12 cellular contexts compared by ENCODE assay signal in the genomic region with DNA sequence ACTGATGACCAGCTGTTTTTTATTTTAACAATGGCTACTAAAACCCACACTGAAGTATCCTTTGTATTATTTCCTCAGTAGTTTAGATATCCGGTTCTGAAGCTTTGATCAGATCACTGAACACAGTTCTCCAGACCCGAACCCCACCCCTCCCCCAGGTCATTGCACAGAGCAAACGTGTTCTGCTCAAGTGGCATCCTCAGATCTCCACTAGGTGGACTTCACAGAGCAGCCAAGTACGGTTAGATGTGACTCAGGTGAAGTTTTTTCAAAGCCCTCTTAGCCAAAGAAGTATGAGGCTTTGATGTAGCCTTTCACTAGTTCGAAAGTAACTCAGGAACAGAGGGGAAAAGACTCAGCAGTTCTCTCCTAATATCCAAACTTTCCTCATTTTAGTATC.
A peak's percentile ranks its signal among the peaks of the same experiment; 100 is the strongest.
DNase-seq lines count a peak whose midpoint lies in the region.
"Had no signal": no experiment of that assay in that cellular context is flagged by ENCODE, and none has a peak within 500 bp of the region (broad histone marks: within the 10 kb centered on the region; RNA-seq: fewer than 3 reads in every experiment).

No MANE protein-coding gene starts in this region.

- H3K4me2 ChIP-seq in skeletal muscle satellite cell (ENCODE audit: low read length) = peak overlapping the region; percentile 29

- peaks cover 6% of the 10 kb centered on the region for H3K4me1 ChIP-seq in skeletal muscle satellite cell (ENCODE audit: control insufficient read depth, insufficient read depth, low read length)

- H3K27me3 Mint-ChIP-seq in activated CD4-positive, alpha-beta T cell treated with anti-CD3 and anti-CD28 coated beads, Interleukin-2, amount 10 ng/mL, durations not matched to agents 24 days and 14 days = no peaks in the 10 kb centered on the region

- no peak overlapping the region for H3K4me3 ChIP-seq in skeletal muscle satellite cell (ENCODE audit: low read length)
- H3K4me3 ChIP-seq: lung had no signal

- intact Hi-C loops in activated CD4-positive, alpha-beta T cell treated with anti-CD3 and anti-CD28 coated beads, Interleukin-2, amount 10 ng/mL, durations not matched to agents 24 days and 14 days (cut with micrococcal nuclease) = loop anchor here (5.0 kb wide), 2 partner anchors 73 to 143 kb away; partner anchors contain the start of gene NRP2
- intact Hi-C loops in posterior vena cava (cut with DNase I) = no loop called here

- no peaks in the 10 kb centered on the region for H3K36me3 Mint-ChIP-seq in activated CD4-positive, alpha-beta T cell treated with anti-CD3 and anti-CD28 coated beads, Interleukin-2, amount 10 ng/mL, durations not matched to agents 24 days and 14 days (ENCODE audit: low read depth)

- H3K4me3 Mint-ChIP-seq in activated CD4-positive, alpha-beta T cell treated with anti-CD3 and anti-CD28 coated beads, Interleukin-2, amount 10 ng/mL, durations not matched to agents 24 days and 14 days = no peak overlapping the region

- H3K9ac ChIP-seq in skeletal muscle satellite cell (ENCODE audit: low read depth, low read length) = no peak overlapping the region

- H3K9me3 ChIP-seq in skeletal muscle satellite cell (replicated peaks; ENCODE audit: low read length) = no peaks in the 10 kb centered on the region

- no peaks in the 10 kb centered on the region for H3K27me3 ChIP-seq in skeletal muscle satellite cell (ENCODE audit: control insufficient read depth, insufficient read depth, low read length)

- H3K27ac Mint-ChIP-seq in activated CD4-positive, alpha-beta T cell treated with anti-CD3 and anti-CD28 coated beads, Interleukin-2, amount 10 ng/mL, durations not matched to agents 24 days and 14 days = no peak overlapping the region

- DNase-seq in activated CD4-positive, alpha-beta T cell treated with anti-CD3 and anti-CD28 coated beads for 48 hours = peak; percentile 5
- no peak for DNase-seq in activated CD4-positive, alpha-beta T cell treated with anti-CD3 and anti-CD28 coated beads, Interleukin-2, amount 10 ng/mL, durations not matched to agents 24 days and 14 days
- DNase-seq in NAMALWA (ENCODE audit: low spot score) (peak; percentile 9), dermis blood vessel endothelial cell (peak; percentile 17), SIG-M5 treated with dmso at 0.1 percent for 504 hours (lab: John Stamatoyannopoulos, UW; ENCODE audit: unreplicated experiment) (no peak), posterior vena cava (ENCODE audit: low spot score) (no peak), NCI-H748 (lab: John Stamatoyannopoulos, UW; ENCODE audit: unreplicated experiment) (no peak)
- DNase-seq: ACHN; effector CD8-positive, alpha-beta T cell; foreskin melanocyte had no signal

- peaks cover 16% of the 10 kb centered on the region for H3K4me1 Mint-ChIP-seq in activated CD4-positive, alpha-beta T cell treated with anti-CD3 and anti-CD28 coated beads, Interleukin-2, amount 10 ng/mL, durations not matched to agents 24 days and 14 days

- no peaks in the 10 kb centered on the region for H3K36me3 ChIP-seq in skeletal muscle satellite cell (ENCODE audit: insufficient read depth, low read length)

- H3K9me3 Mint-ChIP-seq in activated CD4-positive, alpha-beta T cell treated with anti-CD3 and anti-CD28 coated beads, Interleukin-2, amount 10 ng/mL, durations not matched to agents 24 days and 14 days = peaks cover 3% of the 10 kb centered on the region

Comparison
In these comparisons a context has a peak if more than half of its experiments do, and no peak if none do; other contexts are left out.
1. DNase-seq: peak in activated CD4-positive, alpha-beta T cell treated with anti-CD3 and anti-CD28 coated beads for 48 hours (single experiment), NAMALWA (single experiment) and dermis blood vessel endothelial cell (single experiment); none in activated CD4-positive, alpha-beta T cell treated with anti-CD3 and anti-CD28 coated beads, Interleukin-2, amount 10 ng/mL, durations not matched to agents 24 days and 14 days (single experiment), SIG-M5 treated with dmso at 0.1 percent for 504 hours (single experiment), posterior vena cava (single experiment) and NCI-H748 (single experiment).